8 cellular contexts compared by ENCODE assay signal in the genomic region with DNA sequence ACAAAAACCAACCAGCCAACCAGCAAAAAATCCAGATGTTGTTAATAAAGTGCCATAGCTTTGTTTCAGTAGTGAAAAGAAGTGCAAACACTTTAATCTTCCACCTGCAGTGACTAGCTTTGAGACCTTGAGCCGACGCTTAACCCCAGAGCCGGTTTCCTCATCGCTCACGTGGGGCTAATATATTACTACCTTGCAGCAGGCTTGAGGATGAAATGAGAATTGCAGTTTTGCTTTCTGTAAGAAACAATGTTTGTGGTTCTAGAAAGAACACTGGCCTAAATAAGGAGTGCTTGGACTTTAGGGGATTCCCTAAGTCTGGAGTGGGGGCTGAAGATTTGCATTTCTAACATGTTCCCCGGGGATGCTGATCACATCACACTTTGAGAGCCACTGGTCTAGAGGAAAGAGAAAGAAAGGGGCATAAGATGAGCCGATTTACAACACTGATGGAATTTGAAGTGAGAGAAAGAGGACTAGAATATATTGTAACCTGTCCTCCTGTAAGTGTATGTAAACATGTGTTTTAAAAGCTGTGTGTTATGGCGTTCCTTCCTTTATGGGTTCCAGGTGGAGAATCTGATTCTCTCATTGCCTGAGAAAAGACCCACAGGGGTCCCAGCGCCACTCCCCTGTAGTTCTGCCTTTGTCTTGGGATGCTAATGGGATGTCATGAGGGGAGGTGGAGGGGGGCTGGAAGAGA. TPM values are rescaled to one million over a fixed set of nuclear protein-coding genes. Genes with fewer than 3 reads are reported as not detected.
DNase-seq lines count a peak whose midpoint lies in the region; ATAC-seq and TF ChIP-seq lines count a peak whose summit lies in the region.

No MANE protein-coding gene starts in this region.

- peak in 1 of 56 donors; percentile 9 for TF ChIP-seq CTCF in dorsolateral prefrontal cortex (IDR thresholded peaks at IDR 0.05 in 54 of 56, conservative IDR thresholded peaks at IDR 0.05 in 2 of 56; ENCODE audit: low read depth in 1 of 56, partially characterized antibody in 56 of 56)
- TF ChIP-seq CTCF in suprapubic skin (IDR thresholded peaks at IDR 0.05) = peak in 1 of 2 donors; percentile 12

- TF ChIP-seq EP300 in suprapubic skin (IDR thresholded peaks at IDR 0.05) = no peak

- H3K27ac ChIP-seq in dorsolateral prefrontal cortex (peak overlapping the region in 39 of 59 donors; percentile 6 to 87 (median 72)), suprapubic skin (peak overlapping the region; percentile 78)

- no peaks in the 10 kb centered on the region for H3K9me3 ChIP-seq in suprapubic skin

- DNase-seq in GM03348 (ENCODE audit: low spot score) (peak; percentile 41), HK-2 (ENCODE audit: unreplicated experiment) (peak; percentile 44), T-helper 2 cell (peak in 3 of 5 experiments; percentile 3 to 60 (median 12)), dorsolateral prefrontal cortex (no peak), medulla oblongata (ENCODE audit: extremely low spot score) (peak; percentile 36), suprapubic skin (ENCODE audit: low spot score in 2 of 2) (peak in 1 of 2 donors; percentile 68), head of caudate nucleus (no peak)

- no peaks in the 10 kb centered on the region for H3K36me3 ChIP-seq in suprapubic skin

- peaks cover 26% of the 10 kb centered on the region for H3K4me1 ChIP-seq in suprapubic skin

- TF ChIP-seq POLR2A in suprapubic skin (IDR thresholded peaks at IDR 0.05) = no peak

- H3K27me3 ChIP-seq in dorsolateral prefrontal cortex (peaks cover 0 to 13% (median 0%) of the 10 kb centered on the region in 45 donors), suprapubic skin (peaks cover 17% of the 10 kb centered on the region)

- peak; percentile 91 for ATAC-seq in GM21390 (IDR thresholded peaks at IDR 0.05; ENCODE audit: unreplicated experiment)

- H3K4me3 ChIP-seq in dorsolateral prefrontal cortex = peak overlapping the region; percentile 56 to 94 (median 77)
- peak overlapping the region; percentile 74 for H3K4me3 ChIP-seq in suprapubic skin

- WGBS in suprapubic skin = 33% methylated on average over 9 of the region's 9 CpGs

- intact Hi-C loops in dorsolateral prefrontal cortex (cut with DNase I) = no loop called here
- intact Hi-C loops in head of caudate nucleus (cut with DNase I) = no loop called here

RNA-seq across cellular contexts. Expression of a gene that starts 1.4 kb away (rescaled TPM):
- 10 to 100 TPM; 14.4 to 85.8 (median 31.7) TPM for total RNA-seq in dorsolateral prefrontal cortex
- 1 to 10 TPM; 3.0 to 8.2 (median 5.8) TPM for total RNA-seq in suprapubic skin

Comparison
In these comparisons a context has a peak if more than half of its experiments do, and no peak if none do; other contexts are left out.
1. DNase-seq: peak in GM03348 (single experiment), HK-2 (single experiment), T-helper 2 cell (3 of 5) and medulla oblongata (single experiment); none in dorsolateral prefrontal cortex (0 of 10) and head of caudate nucleus (0 of 42).